11 cellular contexts compared by ENCODE assay signal in genomic region chr9:113154471-113154870, GRCh38. TPM values are rescaled to one million over a fixed set of nuclear protein-coding genes. Genes with fewer than 3 reads are reported as not detected.
A peak's percentile ranks its signal among the peaks of the same experiment; 100 is the strongest.
DNase-seq lines count a peak whose midpoint lies in the region; ATAC-seq, FAIRE-seq and TF ChIP-seq lines count a peak whose summit lies in the region.
"Had no signal": no experiment of that assay in that cellular context is flagged by ENCODE, and none has a peak within 500 bp of the region (broad histone marks: within the 10 kb centered on the region; RNA-seq: fewer than 3 reads in every experiment).

No MANE protein-coding gene starts in this region.

- H3K4me3 ChIP-seq in fibroblast of lung (replicated peaks in 1 of 4; ENCODE audit: control extremely low read depth in 1 of 4, insufficient read depth in 1 of 4, low read depth in 3 of 4, low read length in 4 of 4) = no peak overlapping the region
- no peak overlapping the region for H3K4me3 ChIP-seq in kidney (ENCODE audit: low read length in 2 of 2)

- no peak overlapping the region for H2AFZ ChIP-seq in fibroblast of lung (ENCODE audit: low read length)

- H3K4me1 ChIP-seq in fibroblast of lung (ENCODE audit: control insufficient read depth, extremely low read depth, insufficient read depth, low read length) (peaks cover 5% of the 10 kb centered on the region), kidney (ENCODE audit: control insufficient read depth in 1 of 2, insufficient read depth in 1 of 2, low read depth in 1 of 2, low read length in 2 of 2) (peaks cover 9 to 14% of the 10 kb centered on the region in 2 donors)

- TF ChIP-seq CTCF in fibroblast of lung (conservative IDR thresholded peaks at IDR 0.05 in 1 of 2, IDR thresholded peaks at IDR 0.05 in 1 of 2; ENCODE audit: low read depth in 1 of 2, low read length in 2 of 2) (no peak), kidney (IDR thresholded peaks at IDR 0.05; ENCODE audit: borderline replicate concordance, extremely low read depth, insufficient read depth) (no peak)

- H3K79me2 ChIP-seq in fibroblast of lung (ENCODE audit: control insufficient read depth, insufficient read depth, low read length) = no peaks in the 10 kb centered on the region

- H3K36me3 ChIP-seq in fibroblast of lung (ENCODE audit: control insufficient read depth, insufficient read depth, low read length) (peaks cover under 1% of the 10 kb centered on the region), kidney (ENCODE audit: control insufficient read depth in 1 of 2, insufficient read depth in 2 of 2, low read length in 2 of 2) (peaks cover 3 to 6% of the 10 kb centered on the region in 2 donors)

- H3K9me3 ChIP-seq in fibroblast of lung (ENCODE audit: control insufficient read depth, insufficient read depth, low read depth, low read length) (no peaks in the 10 kb centered on the region), kidney (ENCODE audit: control insufficient read depth in 1 of 2, low read length in 2 of 2) (no peaks in the 10 kb centered on the region)

- intact Hi-C loops in posterior cingulate gyrus (cut with DNase I) = loop anchor here (5.0 kb wide), 1 partner anchor 42 kb away; no protein-coding TSS in a partner anchor
- intact Hi-C loops in kidney (cut with DNase I) = no loop called here

- H3K27ac ChIP-seq in fibroblast of lung (ENCODE audit: insufficient read depth, low read length) = no peak overlapping the region
- H3K27ac ChIP-seq in kidney (ENCODE audit: low read depth in 2 of 2, low read length in 2 of 2) = no peak overlapping the region

- no peaks in the 10 kb centered on the region for H4K20me1 ChIP-seq in fibroblast of lung (ENCODE audit: control insufficient read depth, extremely low read depth, insufficient read depth, low read length)

- FAIRE-seq in kidney (lab: Jason Lieb, UNC) = no peak

- DNase-seq in Daoy (ENCODE audit: low read depth) (peak; percentile 80), RPMI7951 (ENCODE audit: low read depth) (peak; percentile 72), fibroblast of lung (ENCODE audit: low read depth in 2 of 2) (peak; percentile 65 to 80), posterior cingulate gyrus (peak in 8 of 10 donors; percentile 31 to 93 (median 62)), kidney (no peak)
- no peak for DNase-seq in stimulated activated CD8-positive, alpha-beta memory T cell treated with anti-CD3 and anti-CD28 coated beads, Interleukin-4, amount 100 ng/mL, for 48 hours
- DNase-seq: activated naive CD4-positive, alpha-beta T cell; DMS79 treated with DMSO at 0.1 percent for 48 hours; NCI-H1930 had no signal

- no peak overlapping the region for H3K4me2 ChIP-seq in fibroblast of lung (ENCODE audit: extremely low read depth, insufficient read depth, low read length)

- H3K9ac ChIP-seq in fibroblast of lung (ENCODE audit: insufficient read depth, low read length) (no peak overlapping the region), kidney (ENCODE audit: low read length in 2 of 2) (no peak overlapping the region)

- no peak for ATAC-seq in GM18873 (IDR thresholded peaks at IDR 0.05; ENCODE audit: low FRiP score, unreplicated experiment)
- ATAC-seq in HG02798 (IDR thresholded peaks at IDR 0.05; ENCODE audit: poor library complexity, unreplicated experiment) = no peak

- no peaks in the 10 kb centered on the region for H3K27me3 ChIP-seq in fibroblast of lung (ENCODE audit: control insufficient read depth, insufficient read depth, low read length)

RNA-seq across cellular contexts. Expression of gene SLC31A2, which starts 3.7 kb away (rescaled TPM):
- total RNA-seq in Daoy (2014; rRNA removed; shearing (Covaris generic)) = 6.9 and 8.3 TPM in 2 replicates
- 11.4 and 13.3 TPM in 2 replicates for total RNA-seq in RPMI7951 (2014; rRNA removed; shearing (Covaris generic))
- total RNA-seq in fibroblast of lung (12.6 and 17.8 TPM in 2 replicates), kidney (10.6 TPM)
- polyA plus RNA-seq in fibroblast of lung (15.7 and 17.8 TPM in 2 replicates), kidney (ENCODE audit: insufficient read depth, low read depth, low replicate concordance) (18.6 TPM)
- polyA plus RNA-seq in fibroblast of lung (2012) = 9.5 and 10.5 TPM in 2 replicates
- 13.3 and 29.5 TPM in 2 replicates for polyA minus RNA-seq in fibroblast of lung (ENCODE audit: low replicate concordance)

Comparison
In these comparisons a context has a peak if more than half of its experiments do, and no peak if none do; other contexts are left out.
1. DNase-seq: peak in Daoy (single experiment), RPMI7951 (single experiment), fibroblast of lung (2 of 2) and posterior cingulate gyrus (8 of 10); none in kidney (single experiment) and stimulated activated CD8-positive, alpha-beta memory T cell treated with anti-CD3 and anti-CD28 coated beads, Interleukin-4, amount 100 ng/mL, for 48 hours (single experiment).